ENCODE assay signal across 23 cellular contexts in the genomic region with DNA sequence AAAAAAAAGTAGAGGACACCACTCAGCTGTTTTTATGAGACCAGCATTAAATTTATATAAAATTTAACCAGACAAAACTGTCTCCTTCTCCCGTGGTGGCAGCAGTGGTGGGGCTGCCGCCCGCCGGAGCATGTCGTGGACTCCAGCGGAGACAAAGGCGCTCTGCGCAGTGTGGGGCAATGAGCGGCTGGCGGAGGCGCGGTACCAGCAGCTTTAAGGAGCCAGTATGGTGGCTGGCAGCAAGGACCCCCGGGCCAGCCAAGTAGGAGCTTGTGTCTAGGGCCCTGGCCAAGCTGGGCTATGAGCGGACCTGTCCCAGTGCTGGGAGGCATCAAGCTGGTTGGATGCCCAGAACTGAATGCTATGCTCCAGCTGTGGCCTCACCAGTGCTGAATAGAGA.
"Had no signal": no experiment of that assay in that cellular context is flagged by ENCODE, and none has a peak within 500 bp of the region (broad histone marks: within the 10 kb centered on the region; RNA-seq: fewer than 3 reads in every experiment).

No MANE protein-coding gene starts in this region.

- DNase-seq: Kasumi-1, MM.1S, NCI-H1105, NCI-H1417, NCI-H1436 treated with DMSO at 0.1 percent for 48 hours, NCI-H1694 treated with DMSO at 0.1 percent for 48 hours, NCI-H1930, NCI-H2081, NCI-H2107, NCI-H2227 treated with DMSO at 0.1 percent for 48 hours, NCI-H510A, NCI-H524 treated with DMSO at 0.1 percent for 48 hours, NCI-H69, NCI-H774, Right ventricle myocardium superior, RPMI8226, SIG-M5 had no signal

- H3K4me3 ChIP-seq: K562, SJSA1, SK-N-MC had no signal

- H3K27ac ChIP-seq: HL-60, KMS-11, SJSA1, SK-N-MC had no signal

- H3K9me3 ChIP-seq: SJSA1 had no signal

- H3K4me3 Mint-ChIP-seq: IgD-negative memory B cell had no signal

- H3K4me1 ChIP-seq: SJSA1 had no signal

- ATAC-seq: K562 had no signal

- H3K27me3 ChIP-seq: SJSA1 had no signal

- H3K36me3 Mint-ChIP-seq: IgD-negative memory B cell had no signal

- H3K36me3 ChIP-seq: SJSA1 had no signal

- H3K4me1 Mint-ChIP-seq: IgD-negative memory B cell had no signal

- H3K27me3 Mint-ChIP-seq: IgD-negative memory B cell had no signal
